In the genomic region with DNA sequence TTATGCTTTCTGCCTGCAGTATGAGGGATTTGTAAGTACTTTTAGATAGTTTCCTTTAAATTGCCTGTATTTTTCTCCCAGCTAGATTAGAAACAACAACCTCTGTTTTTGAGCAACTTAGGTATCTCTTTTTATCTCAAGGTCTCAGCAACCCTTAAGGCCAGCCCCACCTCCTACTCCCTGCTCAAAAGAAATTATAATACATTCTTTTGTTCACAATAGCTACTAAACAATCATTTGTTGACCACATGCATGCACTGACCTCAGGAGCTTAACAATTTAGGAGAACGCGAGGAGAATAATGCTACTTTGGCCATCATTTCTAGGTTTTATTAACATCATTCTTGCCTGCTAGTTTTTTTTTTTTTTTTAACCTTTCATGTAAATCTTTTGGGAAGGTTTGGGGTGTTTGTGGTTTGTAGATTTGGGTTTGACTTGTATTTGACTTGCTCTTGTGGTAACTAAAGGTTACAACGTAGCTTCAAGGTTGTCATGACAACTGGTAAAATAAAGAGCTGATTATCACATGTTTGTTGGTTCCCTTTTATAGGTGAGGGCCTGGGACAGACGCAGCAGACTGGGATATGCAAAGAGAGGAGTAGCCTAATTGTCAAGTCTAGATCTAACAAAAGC, we compare ENCODE assay signal across 8 cellular contexts. TPM values are rescaled to one million over a fixed set of nuclear protein-coding genes. Genes with fewer than 3 reads are reported as not detected.
DNase-seq lines count a peak whose midpoint lies in the region; ATAC-seq, FAIRE-seq and TF ChIP-seq lines count a peak whose summit lies in the region.

No MANE protein-coding gene starts in this region.

- no peak overlapping the region for H3K4me3 ChIP-seq in Caco-2 (ENCODE audit: low read depth, low read length)
- peak overlapping the region; percentile 37 for H3K4me3 ChIP-seq in HUES48 (ENCODE audit: low read depth, low read length)
- H3K4me3 ChIP-seq in astrocyte (ENCODE audit: insufficient read depth, low read depth, low read length) = no peak overlapping the region

- H3K27me3 Mint-ChIP-seq in Caco-2 (ENCODE audit: insufficient read depth, unreplicated experiment) (no peaks in the 10 kb centered on the region), astrocyte (ENCODE audit: low read depth, unreplicated experiment) (no peaks in the 10 kb centered on the region)

- no peaks in the 10 kb centered on the region for H3K36me3 ChIP-seq in Caco-2 (ENCODE audit: control insufficient read depth, insufficient read depth, low read length)
- H3K36me3 ChIP-seq in HUES48 (ENCODE audit: control insufficient read depth, insufficient read depth, low read length) = no peaks in the 10 kb centered on the region
- H3K36me3 ChIP-seq in astrocyte (ENCODE audit: insufficient read depth, low read length) = no peaks in the 10 kb centered on the region

- H3K9me3 Mint-ChIP-seq in Caco-2 (ENCODE audit: unreplicated experiment) (no peaks in the 10 kb centered on the region), astrocyte (ENCODE audit: unreplicated experiment) (no peaks in the 10 kb centered on the region)

- ATAC-seq in GM19395 (IDR thresholded peaks at IDR 0.05; ENCODE audit: unreplicated experiment) (peak; percentile 54), HG03097 (IDR thresholded peaks at IDR 0.05; ENCODE audit: low FRiP score, unreplicated experiment) (no peak)

- H3K36me3 Mint-ChIP-seq in Caco-2 (ENCODE audit: insufficient read depth, unreplicated experiment) (peaks cover 4% of the 10 kb centered on the region), astrocyte (ENCODE audit: low read depth, unreplicated experiment) (no peaks in the 10 kb centered on the region)

- H3K27me3 ChIP-seq in Caco-2 (replicated peaks; ENCODE audit: control insufficient read depth, insufficient read depth, low read length) (no peaks in the 10 kb centered on the region), HUES48 (ENCODE audit: control insufficient read depth, insufficient read depth, low read length) (no peaks in the 10 kb centered on the region), astrocyte (ENCODE audit: insufficient read depth, low read length) (no peaks in the 10 kb centered on the region)

- H3K4me2 ChIP-seq in astrocyte (ENCODE audit: low read length) = no peak overlapping the region

- CTCF ChIA-PET in Caco-2 (lab: Charles Lee) = interaction anchor here (0.7 kb wide), 1 partner anchor 1830 kb away, joined by 5 read pairs; no protein-coding TSS in a partner anchor

- H3K9ac ChIP-seq in HUES48 (ENCODE audit: low read depth, low read length) (peak overlapping the region; percentile 28; the same call in 1 of the 2 replicates), astrocyte (ENCODE audit: low read length) (no peak overlapping the region)

- H3K9me3 ChIP-seq in Caco-2 (no peaks in the 10 kb centered on the region), HUES48 (ENCODE audit: control insufficient read depth, insufficient read depth, low read length) (no peaks in the 10 kb centered on the region), astrocyte (ENCODE audit: insufficient read depth, low read depth, low read length) (no peaks in the 10 kb centered on the region)

- H3K27ac ChIP-seq in HUES48 (ENCODE audit: low read depth, low read length) (peak overlapping the region; percentile 92), astrocyte (ENCODE audit: low read depth, low read length) (no peak overlapping the region)

- H3K4me1 ChIP-seq in Caco-2 = peaks cover 25% of the 10 kb centered on the region
- peaks cover 25% of the 10 kb centered on the region for H3K4me1 ChIP-seq in HUES48 (ENCODE audit: control insufficient read depth, insufficient read depth, low read length)
- H3K4me1 ChIP-seq in astrocyte (ENCODE audit: insufficient read depth, low read length) = peaks cover 4% of the 10 kb centered on the region

- TF ChIP-seq CTCF in Caco-2 (IDR thresholded peaks at IDR 0.05; ENCODE audit: insufficient read depth in 1 of 2, low read depth in 1 of 2, low read length in 1 of 2, severe bottlenecking in 1 of 2, unreplicated experiment in 1 of 2) = no peak
- no peak for TF ChIP-seq CTCF in astrocyte (IDR thresholded peaks at IDR 0.05; ENCODE audit: insufficient read depth, low read depth, low read length)

- H3K4me3 Mint-ChIP-seq in Caco-2 (ENCODE audit: unreplicated experiment) (peak overlapping the region; percentile 18), astrocyte (ENCODE audit: unreplicated experiment) (no peak overlapping the region)

- no peak overlapping the region for H2AFZ ChIP-seq in astrocyte (ENCODE audit: low read depth, low read length)

- H3K27ac Mint-ChIP-seq in Caco-2 (ENCODE audit: unreplicated experiment) = peak overlapping the region; percentile 83
- H3K27ac Mint-ChIP-seq in astrocyte (ENCODE audit: unreplicated experiment) = no peak overlapping the region

- DNase-seq in Caco-2 = peak in 1 of 2 experiments; percentile 16
- DNase-seq in astrocyte (ENCODE audit: low read depth) = peak; percentile 4
- no peak for DNase-seq in EL
- no peak for DNase-seq in cerebellar nuclear complex (lab: John Stamatoyannopoulos, UW)
- DNase-seq in ecto neural progenitor cell (ENCODE audit: low spot score) = no peak

- no peaks in the 10 kb centered on the region for H3K79me2 ChIP-seq in astrocyte (ENCODE audit: insufficient read depth, low read length)

- intact Hi-C loops in Caco-2 (cut with micrococcal nuclease; ENCODE audit: unreplicated experiment) = loop anchor here (10.0 kb wide), 1 partner anchor 201 kb away; no protein-coding TSS in a partner anchor

- no peaks in the 10 kb centered on the region for H4K20me1 ChIP-seq in astrocyte (ENCODE audit: insufficient read depth, low read length)

- BruUV-seq in Caco-2 (replicated peaks; lab: Mats Ljungman, UMichigan) = no TSS peak

- no peak for FAIRE-seq in astrocyte (lab: Jason Lieb, UNC)

- POLR2A ChIA-PET in Caco-2 (lab: Charles Lee) = interaction anchor here (0.6 kb wide), 1 partner anchor 62 kb away, joined by 3 read pairs; no protein-coding TSS in a partner anchor

- H3K4me1 Mint-ChIP-seq in Caco-2 (ENCODE audit: low read depth, unreplicated experiment) (peaks cover 18% of the 10 kb centered on the region), astrocyte (ENCODE audit: low read depth, unreplicated experiment) (no peaks in the 10 kb centered on the region)

RNA-seq across cellular contexts. Expression of a gene that starts 6.7 kb away (rescaled TPM):
- total RNA-seq in Caco-2 (2022) = 37.6 and 41.0 TPM in 2 replicates
- total RNA-seq in astrocyte = 11.5 and 12.4 TPM in 2 replicates
